ENCODE assay signal across 28 cellular contexts in genomic region chr5:149904293-149904886, GRCh38. TPM values are rescaled to one million over a fixed set of nuclear protein-coding genes. Genes with fewer than 3 reads are reported as not detected.
DNase-seq lines count a peak whose midpoint lies in the region; ATAC-seq, FAIRE-seq and TF ChIP-seq lines count a peak whose summit lies in the region.
"Had no signal": no experiment of that assay in that cellular context is flagged by ENCODE, and none has a peak within 500 bp of the region (broad histone marks: within the 10 kb centered on the region; RNA-seq: fewer than 3 reads in every experiment).

No MANE protein-coding gene starts in this region.

- H3K27me3 ChIP-seq in bronchial epithelial cell (ENCODE audit: control insufficient read depth, insufficient read depth, low read length) (no peaks in the 10 kb centered on the region), gastrocnemius medialis (no peaks in the 10 kb centered on the region)

- FAIRE-seq in bronchial epithelial cell (lab: Jason Lieb, UNC): peak; percentile 28
- FAIRE-seq: astrocyte, keratinocyte, small intestine had no signal

- DNase-seq in SKM-1 treated with dmso at 0.1 percent for 144 hours (lab: John Stamatoyannopoulos, UW; ENCODE audit: unreplicated experiment): peak; percentile 8
- DNase-seq in SKM-1 (lab: John Stamatoyannopoulos, UW; ENCODE audit: unreplicated experiment): no peak
- DNase-seq in HuH-7.5 (ENCODE audit: low spot score): peak; percentile 24
- no peak for DNase-seq in bronchial epithelial cell (ENCODE audit: low read depth)
- peak in 1 of 2 donors; percentile 50 for DNase-seq in gastrocnemius medialis
- DNase-seq in lower leg skin (ENCODE audit: low spot score in 2 of 2): no peak
- no peak for DNase-seq in NCI-H2081 (lab: John Stamatoyannopoulos, UW)
- no peak for DNase-seq in activated CD4-positive, alpha-beta T cell treated with anti-CD3 and anti-CD28 coated beads, Interleukin-2, amount 50 U/mL, for 48 hours
- DNase-seq: ACHN; activated CD8-positive, alpha-beta T cell treated with anti-CD3 and anti-CD28 coated beads, Interleukin-2, amount 10 ng/mL, durations not matched to agents 7 days and 5 days; activated naive CD4-positive, alpha-beta T cell treated with anti-CD3 and anti-CD28 coated beads, Interleukin-2, amount 50 U/mL, for 16 hours; activated T-cell treated with anti-CD3 and anti-CD28 coated beads, Interleukin-2, amount 50 U/mL, for 4 hours; CD4-positive, CD25-positive, alpha-beta regulatory T cell; effector memory CD8-positive, alpha-beta T cell; hypothalamus; Karpas-422; NCI-H1417; NCI-H748 treated with DMSO at 0.1 percent for 48 hours; posterior cingulate gyrus; SHP77; stimulated activated CD4-positive, alpha-beta T cell treated with anti-CD3 and anti-CD28 coated beads, Interleukin-4, amount 100 ng/mL, for 4 hours; T-helper 2 cell had no signal

- H3K27ac ChIP-seq in gastrocnemius medialis: peak overlapping the region in 3 of 4 donors; percentile 46 to 71 (median 68)

- H3K4me3 ChIP-seq in bronchial epithelial cell (ENCODE audit: low read depth, low read length) (no peak overlapping the region), gastrocnemius medialis (no peak overlapping the region), lower leg skin (ENCODE audit: low read depth, poor library complexity, severe bottlenecking) (no peak overlapping the region)

- no peak for TF ChIP-seq CTCF in bronchial epithelial cell (IDR thresholded peaks at IDR 0.05; ENCODE audit: insufficient read depth, low read length, severe bottlenecking)
- no peak for TF ChIP-seq CTCF in gastrocnemius medialis (IDR thresholded peaks at IDR 0.05 in 4 of 5, conservative IDR thresholded peaks at IDR 0.05 in 1 of 5)
- no peak for TF ChIP-seq CTCF in lower leg skin (IDR thresholded peaks at IDR 0.05)

- peaks cover 10% of the 10 kb centered on the region in 2 donors for H3K4me1 ChIP-seq in gastrocnemius medialis

- intact Hi-C loops in gastrocnemius medialis (cut with DNase I; ENCODE audit: low total_unique reads) (no loop called here), lower leg skin (cut with DNase I; ENCODE audit: low total_unique reads) (no loop called here)

- 59 to 60% methylated on average over 4 of the region's 4 CpGs for WGBS in lower leg skin, 2 donors

- H3K9me3 ChIP-seq in gastrocnemius medialis: no peaks in the 10 kb centered on the region

- H3K36me3 ChIP-seq in bronchial epithelial cell (ENCODE audit: control insufficient read depth, insufficient read depth, low read length) (no peaks in the 10 kb centered on the region), gastrocnemius medialis (no peaks in the 10 kb centered on the region)

- in situ Hi-C loops in gastrocnemius medialis (cut with MboI; ENCODE audit: low sequenced_read_pairs in 4 of 4): no loop called here

- ATAC-seq in gastrocnemius medialis: peak; percentile 30 to 88
- ATAC-seq: activated CD8-positive, alpha-beta T cell treated with anti-CD3 and anti-CD28 coated beads, Interleukin-2, amount 10 ng/mL, durations not matched to agents 7 days and 5 days; effector memory CD8-positive, alpha-beta T cell had no signal

- TF ChIP-seq POLR2A in gastrocnemius medialis (IDR thresholded peaks at IDR 0.05) (no peak), lower leg skin (IDR thresholded peaks at IDR 0.05) (no peak)

RNA-seq across cellular contexts. Expression of gene PDE6A, which starts 40.2 kb away (rescaled TPM):
- not detected in 2 replicates for total RNA-seq in bronchial epithelial cell
- total RNA-seq in gastrocnemius medialis: not detected
- total RNA-seq in lower leg skin: 1 to 10 TPM in 1 of 4 donors, under 1 TPM in 2, not detected in 1; 0.04 to 1.0 (median 0.49) TPM
- total RNA-seq: activated CD8-positive, alpha-beta T cell treated with anti-CD3 and anti-CD28 coated beads, Interleukin-2, amount 10 ng/mL, durations not matched to agents 7 days and 5 days; activated T-cell treated with anti-CD3 and anti-CD28 coated beads, Interleukin-2, amount 50 U/mL, for 4 hours; CD4-positive, CD25-positive, alpha-beta regulatory T cell; cerebellum; mesenteric fat pad; ureter had no signal

RNA-seq across cellular contexts. Expression of gene SLC26A2, which starts 56.2 kb away (rescaled TPM):
- total RNA-seq in bronchial epithelial cell: 1.8 TPM in 2 replicates
- total RNA-seq in gastrocnemius medialis: 1 to 10 TPM; 3.0 to 9.9 (median 6.9) TPM
- total RNA-seq in lower leg skin: 10 to 100 TPM in 3 of 4 donors, 1 to 10 TPM in 1; 8.4 to 56.5 (median 33.3) TPM

Comparison
In these comparisons a context has a peak if more than half of its experiments do, and no peak if none do; other contexts are left out.
1. DNase-seq: peak in SKM-1 treated with dmso at 0.1 percent for 144 hours (single experiment) and HuH-7.5 (single experiment); none in SKM-1 (single experiment), bronchial epithelial cell (single experiment), lower leg skin (0 of 2), NCI-H2081 (0 of 2) and activated CD4-positive, alpha-beta T cell treated with anti-CD3 and anti-CD28 coated beads, Interleukin-2, amount 50 U/mL, for 48 hours (0 of 2).